In genomic region chr1:94961582-94961981, GRCh38 we compare ENCODE assay signal across 1 cellular context.
TF ChIP-seq lines count a peak whose summit lies in the region.

No MANE protein-coding gene starts in this region.

TF ChIP-seq in HepG2, 621 proteins besides CTCF, POLR2A, EP300 and RAD21 (continued from another document and continues in another):
- no peak for TF ChIP-seq ETV6 (CRISPR knock-in tag; conservative IDR thresholded peaks at IDR 0.05)
- TF ChIP-seq AKAP8 (CRISPR knock-in tag; IDR thresholded peaks at IDR 0.05) = no peak
- TF ChIP-seq ZNF841 (CRISPR knock-in tag; IDR thresholded peaks at IDR 0.05; ENCODE audit: borderline replicate concordance) = no peak
- TF ChIP-seq, protein P1, sequence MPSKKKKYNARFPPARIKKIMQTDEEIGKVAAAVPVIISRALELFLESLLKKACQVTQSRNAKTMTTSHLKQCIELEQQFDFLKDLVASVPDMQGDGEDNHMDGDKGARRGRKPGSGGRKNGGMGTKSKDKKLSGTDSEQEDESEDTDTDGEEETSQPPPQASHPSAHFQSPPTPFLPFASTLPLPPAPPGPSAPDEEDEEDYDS (CRISPR knock-in tag; IDR thresholded peaks at IDR 0.05) = no peak
- no peak for TF ChIP-seq CHD4 (IDR thresholded peaks at IDR 0.05; ENCODE audit: borderline replicate concordance, low read length)
- TF ChIP-seq EED (CRISPR knock-in tag; IDR thresholded peaks at IDR 0.05) = no peak
- TF ChIP-seq, protein P2, sequence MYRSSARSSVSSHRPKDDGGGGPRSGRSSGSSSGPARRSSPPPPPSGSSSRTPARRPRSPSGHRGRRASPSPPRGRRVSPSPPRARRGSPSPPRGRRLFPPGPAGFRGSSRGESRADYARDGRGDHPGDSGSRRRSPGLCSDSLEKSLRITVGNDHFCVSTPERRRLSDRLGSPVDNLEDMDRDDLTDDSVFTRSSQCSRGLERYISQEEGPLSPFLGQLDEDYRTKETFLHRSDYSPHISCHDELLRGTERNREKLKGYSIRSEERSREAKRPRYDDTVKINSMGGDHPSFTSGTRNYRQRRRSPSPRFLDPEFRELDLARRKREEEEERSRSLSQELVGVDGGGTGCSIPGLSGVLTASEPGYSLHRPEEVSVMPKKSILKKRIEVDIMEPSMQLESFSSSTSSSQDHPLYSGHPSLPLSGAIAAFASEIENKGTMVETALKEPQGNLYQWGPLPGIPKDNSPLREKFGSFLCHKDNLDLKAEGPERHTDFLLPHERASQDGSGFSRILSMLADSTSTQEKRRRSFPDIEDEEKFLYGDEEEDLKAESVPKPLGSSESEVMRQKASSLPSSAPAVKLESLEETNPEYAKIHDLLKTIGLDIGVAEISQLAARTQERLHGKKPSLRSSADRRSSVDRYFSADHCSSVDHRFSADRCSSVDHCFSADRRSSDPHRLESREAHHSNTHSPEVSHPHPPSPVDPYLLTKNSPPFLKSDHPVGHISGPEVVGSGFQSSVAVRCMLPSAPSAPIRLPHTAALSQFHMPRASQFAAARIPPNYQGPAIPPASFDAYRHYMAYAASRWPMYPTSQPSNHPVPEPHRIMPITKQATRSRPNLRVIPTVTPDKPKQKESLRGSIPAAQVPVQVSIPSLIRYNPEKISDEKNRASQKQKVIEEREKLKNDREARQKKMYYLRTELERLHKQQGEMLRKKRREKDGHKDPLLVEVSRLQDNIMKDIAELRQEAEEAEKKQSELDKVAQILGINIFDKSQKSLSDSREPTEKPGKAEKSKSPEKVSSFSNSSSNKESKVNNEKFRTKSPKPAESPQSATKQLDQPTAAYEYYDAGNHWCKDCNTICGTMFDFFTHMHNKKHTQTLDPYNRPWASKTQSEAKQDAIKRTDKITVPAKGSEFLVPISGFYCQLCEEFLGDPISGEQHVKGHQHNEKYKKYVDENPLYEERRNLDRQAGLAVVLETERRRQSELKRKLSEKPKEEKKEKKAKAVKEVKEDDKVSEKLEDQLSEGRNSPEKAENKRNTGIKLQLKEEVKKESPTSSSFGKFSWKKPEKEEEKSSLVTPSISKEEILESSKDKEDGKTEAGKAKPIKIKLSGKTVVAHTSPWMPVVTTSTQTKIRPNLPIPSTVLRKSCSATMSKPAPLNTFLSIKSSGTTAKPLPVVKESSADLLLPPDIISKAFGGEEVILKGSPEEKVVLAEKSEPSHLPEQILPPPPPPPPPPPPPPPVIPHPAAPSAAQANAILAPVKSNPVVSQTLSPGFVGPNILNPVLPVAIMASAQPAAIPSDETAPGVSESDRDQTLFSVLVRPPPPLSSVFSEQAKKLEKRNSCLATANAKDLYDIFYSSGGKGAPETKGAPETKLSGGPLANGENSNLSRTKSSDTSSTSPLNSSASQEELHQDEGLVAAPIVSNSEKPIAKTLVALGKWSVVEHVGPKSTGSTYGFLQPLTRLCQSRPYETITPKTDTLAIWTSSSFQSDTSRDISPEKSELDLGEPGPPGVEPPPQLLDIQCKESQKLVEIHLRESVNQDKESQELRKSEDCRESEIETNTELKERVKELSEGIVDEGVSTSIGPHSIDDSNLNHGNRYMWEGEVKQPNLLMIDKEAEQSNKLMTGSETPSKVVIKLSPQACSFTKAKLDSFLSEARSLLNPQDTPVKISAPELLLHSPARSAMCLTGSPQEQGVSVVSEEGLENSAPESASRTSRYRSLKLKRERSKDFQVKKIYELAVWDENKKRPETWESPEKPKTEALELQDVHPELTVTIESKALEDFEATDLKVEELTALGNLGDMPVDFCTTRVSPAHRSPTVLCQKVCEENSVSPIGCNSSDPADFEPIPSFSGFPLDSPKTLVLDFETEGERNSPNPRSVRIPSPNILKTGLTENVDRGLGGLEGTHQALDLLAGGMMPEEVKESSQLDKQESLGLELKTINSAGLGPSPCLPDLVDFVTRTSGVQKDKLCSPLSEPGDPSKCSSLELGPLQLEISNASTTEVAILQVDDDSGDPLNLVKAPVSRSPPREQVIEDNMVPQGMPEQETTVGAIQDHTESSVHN (CRISPR knock-in tag; IDR thresholded peaks at IDR 0.05) = no peak
- peak; percentile 77 for TF ChIP-seq FOXP4 (CRISPR knock-in tag; IDR thresholded peaks at IDR 0.05)
- TF ChIP-seq, protein P3, sequence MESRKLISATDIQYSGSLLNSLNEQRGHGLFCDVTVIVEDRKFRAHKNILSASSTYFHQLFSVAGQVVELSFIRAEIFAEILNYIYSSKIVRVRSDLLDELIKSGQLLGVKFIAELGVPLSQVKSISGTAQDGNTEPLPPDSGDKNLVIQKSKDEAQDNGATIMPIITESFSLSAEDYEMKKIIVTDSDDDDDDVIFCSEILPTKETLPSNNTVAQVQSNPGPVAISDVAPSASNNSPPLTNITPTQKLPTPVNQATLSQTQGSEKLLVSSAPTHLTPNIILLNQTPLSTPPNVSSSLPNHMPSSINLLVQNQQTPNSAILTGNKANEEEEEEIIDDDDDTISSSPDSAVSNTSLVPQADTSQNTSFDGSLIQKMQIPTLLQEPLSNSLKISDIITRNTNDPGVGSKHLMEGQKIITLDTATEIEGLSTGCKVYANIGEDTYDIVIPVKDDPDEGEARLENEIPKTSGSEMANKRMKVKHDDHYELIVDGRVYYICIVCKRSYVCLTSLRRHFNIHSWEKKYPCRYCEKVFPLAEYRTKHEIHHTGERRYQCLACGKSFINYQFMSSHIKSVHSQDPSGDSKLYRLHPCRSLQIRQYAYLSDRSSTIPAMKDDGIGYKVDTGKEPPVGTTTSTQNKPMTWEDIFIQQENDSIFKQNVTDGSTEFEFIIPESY (CRISPR knock-in tag; IDR thresholded peaks at IDR 0.05) = 0 out of 2 replicates have a peak, but pooled peaks have one; percentile 20
- TF ChIP-seq ZNF768 (CRISPR knock-in tag; IDR thresholded peaks at IDR 0.05) = no peak
- no peak for TF ChIP-seq ZNF225 (CRISPR knock-in tag; IDR thresholded peaks at IDR 0.05)
- TF ChIP-seq ZNF678 (CRISPR knock-in tag; IDR thresholded peaks at IDR 0.05) = no peak
- TF ChIP-seq SRY (CRISPR knock-in tag; IDR thresholded peaks at IDR 0.05) = no peak
- TF ChIP-seq ZIK1 (CRISPR knock-in tag; IDR thresholded peaks at IDR 0.05; ENCODE audit: borderline replicate concordance, low read depth) = no peak
- TF ChIP-seq, protein P4, sequence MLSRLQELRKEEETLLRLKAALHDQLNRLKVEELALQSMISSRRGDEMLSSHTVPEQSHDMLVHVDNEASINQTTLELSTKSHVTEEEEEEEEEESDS (CRISPR knock-in tag; IDR thresholded peaks at IDR 0.05; ENCODE audit: borderline replicate concordance) = no peak
- TF ChIP-seq PAWR (CRISPR knock-in tag; IDR thresholded peaks at IDR 0.05; ENCODE audit: borderline replicate concordance) = no peak
- peak; percentile 47; the same call in 1 of the 2 replicates for TF ChIP-seq KLF12 (CRISPR knock-in tag; IDR thresholded peaks at IDR 0.05; ENCODE audit: borderline replicate concordance)
- TF ChIP-seq RBM22 (optimal IDR thresholded peaks at IDR 0.05; ENCODE audit: low read length) = no peak
- 0 out of 2 replicates have a peak, but pooled peaks have one; percentile 15 for TF ChIP-seq ZMYM2 (CRISPR knock-in tag; IDR thresholded peaks at IDR 0.05)
- no peak for TF ChIP-seq DR1 (CRISPR knock-in tag; IDR thresholded peaks at IDR 0.05)
- TF ChIP-seq ZNF878 (CRISPR knock-in tag; IDR thresholded peaks at IDR 0.05) = no peak
- TF ChIP-seq ISX (CRISPR knock-in tag; conservative IDR thresholded peaks at IDR 0.05) = no peak
- TF ChIP-seq, protein P5, sequence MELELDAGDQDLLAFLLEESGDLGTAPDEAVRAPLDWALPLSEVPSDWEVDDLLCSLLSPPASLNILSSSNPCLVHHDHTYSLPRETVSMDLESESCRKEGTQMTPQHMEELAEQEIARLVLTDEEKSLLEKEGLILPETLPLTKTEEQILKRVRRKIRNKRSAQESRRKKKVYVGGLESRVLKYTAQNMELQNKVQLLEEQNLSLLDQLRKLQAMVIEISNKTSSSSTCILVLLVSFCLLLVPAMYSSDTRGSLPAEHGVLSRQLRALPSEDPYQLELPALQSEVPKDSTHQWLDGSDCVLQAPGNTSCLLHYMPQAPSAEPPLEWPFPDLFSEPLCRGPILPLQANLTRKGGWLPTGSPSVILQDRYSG (CRISPR knock-in tag; IDR thresholded peaks at IDR 0.05) = no peak
- no peak for TF ChIP-seq PHF20 (CRISPR knock-in tag; IDR thresholded peaks at IDR 0.05)
- no peak for TF ChIP-seq NFE2L2 (IDR thresholded peaks at IDR 0.05; ENCODE audit: low read length)
- TF ChIP-seq PBX2 (CRISPR knock-in tag; IDR thresholded peaks at IDR 0.05) = no peak
- TF ChIP-seq FOXK1 (CRISPR knock-in tag; IDR thresholded peaks at IDR 0.05; ENCODE audit: borderline replicate concordance, low read depth) = no peak
- TF ChIP-seq MLX (CRISPR knock-in tag; IDR thresholded peaks at IDR 0.05) = no peak
- TF ChIP-seq LBX2 (CRISPR knock-in tag; IDR thresholded peaks at IDR 0.05; ENCODE audit: borderline replicate concordance) = no peak
- no peak for TF ChIP-seq ZNF232 (CRISPR knock-in tag; IDR thresholded peaks at IDR 0.05; ENCODE audit: borderline replicate concordance)
- no peak for TF ChIP-seq GRHL1 (CRISPR knock-in tag; conservative IDR thresholded peaks at IDR 0.05)
- TF ChIP-seq ZNF644 (CRISPR knock-in tag; IDR thresholded peaks at IDR 0.05; ENCODE audit: low read depth) = no peak
- TF ChIP-seq NR2F1 (CRISPR knock-in tag; IDR thresholded peaks at IDR 0.05) = peak; percentile 97
- no peak for TF ChIP-seq ARID3A (IDR thresholded peaks at IDR 0.05; ENCODE audit: low read depth, low read length)
